In the genomic region with DNA sequence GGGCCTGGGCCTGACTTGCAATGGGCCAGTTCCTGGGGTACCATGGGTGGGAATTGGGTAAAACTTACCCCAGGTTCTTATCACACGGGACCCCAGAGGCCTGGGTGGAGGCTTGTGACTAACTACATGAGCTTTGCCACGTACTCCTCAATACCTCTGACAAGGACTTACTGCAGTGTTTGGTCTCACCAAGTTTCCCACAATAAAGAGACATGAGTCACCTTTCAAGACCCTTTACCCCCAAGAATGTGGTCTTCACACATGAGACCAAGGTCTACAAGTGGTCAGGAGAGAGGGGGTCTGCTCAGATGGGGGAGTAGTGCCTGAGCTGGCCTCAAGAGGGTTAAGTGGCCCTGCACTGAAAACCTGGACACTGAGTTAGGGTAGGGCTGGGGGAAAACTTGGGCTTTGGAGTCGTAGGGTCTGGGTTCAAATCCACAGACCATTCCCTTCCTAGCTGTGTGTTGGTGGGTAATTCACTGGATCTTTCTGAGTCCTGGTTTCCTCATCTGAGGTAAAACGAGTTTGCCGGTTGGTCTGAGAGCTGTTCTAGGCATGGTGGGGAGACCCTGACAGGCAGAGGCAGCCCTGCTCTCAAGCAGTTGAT, we compare ENCODE assay signal across 18 cellular contexts. TPM values are rescaled to one million over a fixed set of nuclear protein-coding genes. Genes with fewer than 3 reads are reported as not detected.
DNase-seq lines count a peak whose midpoint lies in the region; ATAC-seq, FAIRE-seq and TF ChIP-seq lines count a peak whose summit lies in the region.
"Had no signal": no experiment of that assay in that cellular context is flagged by ENCODE, and none has a peak within 500 bp of the region (broad histone marks: within the 10 kb centered on the region; RNA-seq: fewer than 3 reads in every experiment).

No MANE protein-coding gene starts in this region.

- H3K4me3 ChIP-seq in CD8-positive, alpha-beta memory T cell (ENCODE audit: low read length): no peak overlapping the region
- no peak overlapping the region for H3K4me3 ChIP-seq in astrocyte (ENCODE audit: insufficient read depth, low read depth, low read length)
- H3K4me3 ChIP-seq in trophoblast cell (ENCODE audit: low read depth, low read length): no peak overlapping the region
- H3K4me3 ChIP-seq: SJCRH30 had no signal

- CTCF ChIA-PET in CD8-positive, alpha-beta memory T cell (lab: Charles Lee): interaction anchor here (1.5 to 1.9 kb wide), 2 partner anchors 14 to 15 kb away, joined by 4 read pairs; no protein-coding TSS in a partner anchor

- H3K4me1 ChIP-seq in CD8-positive, alpha-beta memory T cell (ENCODE audit: insufficient read depth, low read length): no peaks in the 10 kb centered on the region
- H3K4me1 ChIP-seq in H9 (ENCODE audit: insufficient read depth, low read length) (no peaks in the 10 kb centered on the region), astrocyte (ENCODE audit: insufficient read depth, low read length) (no peaks in the 10 kb centered on the region), trophoblast cell (ENCODE audit: control insufficient read depth in 1 of 2, insufficient read depth in 2 of 2, low read length in 2 of 2) (peaks cover 17 to 20% of the 10 kb centered on the region in 2 experiments)

- H3K23me2 ChIP-seq in H9 (ENCODE audit: insufficient read length, low read depth, low read length, poor library complexity, severe bottlenecking): no peaks in the 10 kb centered on the region

- H3K18ac ChIP-seq in H9 (ENCODE audit: insufficient read length, low read depth, low read length) (no peak overlapping the region), trophoblast cell (ENCODE audit: low read length) (no peak overlapping the region)

- FAIRE-seq in astrocyte (lab: Jason Lieb, UNC): no peak

- no peaks in the 10 kb centered on the region for H3K27me3 ChIP-seq in CD8-positive, alpha-beta memory T cell (ENCODE audit: insufficient read depth, low read length, poor library complexity, severe bottlenecking)
- no peaks in the 10 kb centered on the region for H3K27me3 ChIP-seq in H9 (ENCODE audit: insufficient read depth, low read length)
- peaks cover 4% of the 10 kb centered on the region for H3K27me3 ChIP-seq in astrocyte (ENCODE audit: insufficient read depth, low read length)
- no peaks in the 10 kb centered on the region for H3K27me3 ChIP-seq in trophoblast cell (ENCODE audit: insufficient read depth, low read length)

- peaks cover 0 to 8% (median 0%) of the 10 kb centered on the region in 3 donors for H3K4me1 Mint-ChIP-seq in CD8-positive, alpha-beta memory T cell
- H3K4me1 Mint-ChIP-seq in H9 (peaks cover 3 to 6% of the 10 kb centered on the region in 2 experiments), astrocyte (ENCODE audit: low read depth, unreplicated experiment) (peaks cover 16% of the 10 kb centered on the region)
- H3K4me1 Mint-ChIP-seq in stimulated activated effector memory CD8-positive, alpha-beta T cell treated with anti-CD3 and anti-CD28 coated beads, Interleukin-12 subunit alpha, Interleukin-12 subunit beta, amount 100 ng/mL, for 72 hours: peaks cover 42% of the 10 kb centered on the region

- H3K79me2 ChIP-seq in H9 (ENCODE audit: insufficient read depth, low read length) (no peaks in the 10 kb centered on the region), astrocyte (ENCODE audit: insufficient read depth, low read length) (no peaks in the 10 kb centered on the region), trophoblast cell (ENCODE audit: control insufficient read depth, insufficient read depth, low read length, poor library complexity) (no peaks in the 10 kb centered on the region)

- no peak overlapping the region for H3K14ac ChIP-seq in H9 (ENCODE audit: insufficient read depth, low read length)
- no peak overlapping the region for H3K14ac ChIP-seq in trophoblast cell (ENCODE audit: low read length)

- TF ChIP-seq CTCF in H9 (conservative IDR thresholded peaks at IDR 0.05) (no peak), astrocyte (IDR thresholded peaks at IDR 0.05; ENCODE audit: insufficient read depth, low read depth, low read length) (no peak)

- no peaks in the 10 kb centered on the region for H3K9me3 ChIP-seq in CD8-positive, alpha-beta memory T cell (ENCODE audit: low read length)
- H3K9me3 ChIP-seq in H9 (ENCODE audit: control insufficient read depth, low read depth, low read length): no peaks in the 10 kb centered on the region
- H3K9me3 ChIP-seq in astrocyte (ENCODE audit: insufficient read depth, low read depth, low read length): no peaks in the 10 kb centered on the region
- no peaks in the 10 kb centered on the region for H3K9me3 ChIP-seq in trophoblast cell (ENCODE audit: insufficient read depth, low read depth, low read length)
- H3K9me3 ChIP-seq: SJCRH30 had no signal

- H4K91ac ChIP-seq in H9 (ENCODE audit: insufficient read length, low read depth, low read length) (no peak overlapping the region), trophoblast cell (ENCODE audit: low read depth, low read length) (no peak overlapping the region)

- DNase-seq in CD8-positive, alpha-beta memory T cell: no peak
- no peak for DNase-seq in H9
- DNase-seq in astrocyte (ENCODE audit: low read depth): peak; percentile 52
- DNase-seq in stimulated activated effector memory CD8-positive, alpha-beta T cell treated with anti-CD3 and anti-CD28 coated beads, Interleukin-12 subunit alpha, Interleukin-12 subunit beta, amount 100 ng/mL, for 72 hours (ENCODE audit: low spot score in 2 of 2): no peak
- DNase-seq in trophoblast cell: no peak
- DNase-seq: ACHN, C1 segment of cervical spinal cord, DMS79 treated with DMSO at 0.1 percent for 48 hours, HCEC 1CT, Kasumi-1, NCI-H1092 treated with DMSO at 0.1 percent for 48 hours, NCI-H146, NCI-H2029 treated with DMSO at 0.1 percent for 48 hours, NCI-H2171, NCI-H526, SJCRH30 had no signal

- H2BK15ac ChIP-seq in H9 (ENCODE audit: low read depth, low read length): no peak overlapping the region; the same call in 1 of the 2 replicates

- H3K79me1 ChIP-seq in H9 (ENCODE audit: insufficient read depth, low read depth, low read length, poor library complexity, severe bottlenecking) (no peaks in the 10 kb centered on the region), trophoblast cell (ENCODE audit: low read length) (no peaks in the 10 kb centered on the region)

- H3K27ac ChIP-seq in CD8-positive, alpha-beta memory T cell (ENCODE audit: low read depth, low read length): no peak overlapping the region
- H3K27ac ChIP-seq in H9 (ENCODE audit: insufficient read length, low read depth, low read length) (no peak overlapping the region), astrocyte (ENCODE audit: low read depth, low read length) (no peak overlapping the region), trophoblast cell (ENCODE audit: low read depth, low read length) (no peak overlapping the region)
- H3K27ac ChIP-seq: SJCRH30 had no signal

- H3K27ac Mint-ChIP-seq in CD8-positive, alpha-beta memory T cell: peak overlapping the region in 6 of 8 donors; percentile 36 to 92 (median 64)
- H3K27ac Mint-ChIP-seq in H9 (no peak overlapping the region), astrocyte (ENCODE audit: unreplicated experiment) (no peak overlapping the region)
- peak overlapping the region; percentile 91 for H3K27ac Mint-ChIP-seq in stimulated activated effector memory CD8-positive, alpha-beta T cell treated with anti-CD3 and anti-CD28 coated beads, Interleukin-12 subunit alpha, Interleukin-12 subunit beta, amount 100 ng/mL, for 72 hours

- H3K36me3 Mint-ChIP-seq in CD8-positive, alpha-beta memory T cell: no peaks in the 10 kb centered on the region
- H3K36me3 Mint-ChIP-seq in H9 (ENCODE audit: insufficient read depth in 1 of 3, low read depth in 3 of 3): no peaks in the 10 kb centered on the region
- no peaks in the 10 kb centered on the region for H3K36me3 Mint-ChIP-seq in astrocyte (ENCODE audit: low read depth, unreplicated experiment)
- peaks cover 58% of the 10 kb centered on the region for H3K36me3 Mint-ChIP-seq in stimulated activated effector memory CD8-positive, alpha-beta T cell treated with anti-CD3 and anti-CD28 coated beads, Interleukin-12 subunit alpha, Interleukin-12 subunit beta, amount 100 ng/mL, for 72 hours

- no peak overlapping the region for H4K5ac ChIP-seq in H9 (ENCODE audit: insufficient read length, low read depth, low read length)

- H3K4me3 Mint-ChIP-seq in CD8-positive, alpha-beta memory T cell: peak overlapping the region in 2 of 7 donors; percentile 37 to 54
- no peak overlapping the region for H3K4me3 Mint-ChIP-seq in H9
- H3K4me3 Mint-ChIP-seq in astrocyte (ENCODE audit: unreplicated experiment): no peak overlapping the region
- H3K4me3 Mint-ChIP-seq in stimulated activated effector memory CD8-positive, alpha-beta T cell treated with anti-CD3 and anti-CD28 coated beads, Interleukin-12 subunit alpha, Interleukin-12 subunit beta, amount 100 ng/mL, for 72 hours: peak overlapping the region; percentile 76

- no peak overlapping the region for H2BK120ac ChIP-seq in H9 (ENCODE audit: low read depth, low read length, poor library complexity, severe bottlenecking)
- H2BK120ac ChIP-seq in trophoblast cell (ENCODE audit: insufficient read depth, low read length, poor library complexity): no peak overlapping the region

- H2AK5ac ChIP-seq in H9 (ENCODE audit: insufficient read length, low read length) (peak overlapping the region; percentile 92), trophoblast cell (ENCODE audit: low read length) (no peak overlapping the region)

- no peak overlapping the region for H4K12ac ChIP-seq in trophoblast cell (ENCODE audit: low read depth, low read length)

- H3K23ac ChIP-seq in H9 (ENCODE audit: insufficient read length, low read depth, low read length) (no peak overlapping the region), trophoblast cell (ENCODE audit: low read length) (no peak overlapping the region)

- H3K4me2 ChIP-seq in H9 (ENCODE audit: insufficient read depth, insufficient read length, low read length) (no peak overlapping the region), astrocyte (ENCODE audit: low read length) (no peak overlapping the region), trophoblast cell (ENCODE audit: low read length) (no peak overlapping the region)

- peak; percentile 63 for ATAC-seq in stimulated activated effector memory CD8-positive, alpha-beta T cell treated with anti-CD3 and anti-CD28 coated beads, Interleukin-12 subunit alpha, Interleukin-12 subunit beta, amount 100 ng/mL, for 72 hours
- ATAC-seq in GM21447 (IDR thresholded peaks at IDR 0.05; ENCODE audit: unreplicated experiment) (no peak), HG03457 (IDR thresholded peaks at IDR 0.05; ENCODE audit: unreplicated experiment) (no peak)

- H4K8ac ChIP-seq in H9 (replicated peaks; ENCODE audit: insufficient read length, low read depth, low read length): no peak overlapping the region
- H4K8ac ChIP-seq in trophoblast cell (ENCODE audit: low read depth, low read length): no peak overlapping the region

- no peak overlapping the region for H2BK12ac ChIP-seq in H9 (ENCODE audit: insufficient read length, low read depth, low read length)
- no peak overlapping the region for H2BK12ac ChIP-seq in trophoblast cell (ENCODE audit: low read length)

- H2AFZ ChIP-seq in H9 (ENCODE audit: low read length) (no peak overlapping the region), astrocyte (ENCODE audit: low read depth, low read length) (no peak overlapping the region), trophoblast cell (ENCODE audit: insufficient read depth, low read length, poor library complexity) (no peak overlapping the region)

- POLR2A ChIA-PET in CD8-positive, alpha-beta memory T cell (lab: Charles Lee): no interaction called here

- H2BK5ac ChIP-seq in H9 (ENCODE audit: insufficient read length, low read length) (no peak overlapping the region), trophoblast cell (ENCODE audit: low read depth, low read length, poor library complexity) (no peak overlapping the region)

- no peaks in the 10 kb centered on the region for H3K36me3 ChIP-seq in CD8-positive, alpha-beta memory T cell (ENCODE audit: insufficient read depth, low read length)
- H3K36me3 ChIP-seq in astrocyte (ENCODE audit: insufficient read depth, low read length): no peaks in the 10 kb centered on the region
- no peaks in the 10 kb centered on the region for H3K36me3 ChIP-seq in trophoblast cell (ENCODE audit: control insufficient read depth in 1 of 2, insufficient read depth in 2 of 2, low read length in 2 of 2)
- H3K36me3 ChIP-seq: SJCRH30 had no signal

- H3K4ac ChIP-seq in H9 (ENCODE audit: low read depth, low read length): no peak overlapping the region
- no peak overlapping the region for H3K4ac ChIP-seq in trophoblast cell (ENCODE audit: low read depth, low read length)

- no peaks in the 10 kb centered on the region for H3K9me3 Mint-ChIP-seq in CD8-positive, alpha-beta memory T cell
- H3K9me3 Mint-ChIP-seq in H9 (no peaks in the 10 kb centered on the region), astrocyte (ENCODE audit: unreplicated experiment) (no peaks in the 10 kb centered on the region)
- no peaks in the 10 kb centered on the region for H3K9me3 Mint-ChIP-seq in stimulated activated effector memory CD8-positive, alpha-beta T cell treated with anti-CD3 and anti-CD28 coated beads, Interleukin-12 subunit alpha, Interleukin-12 subunit beta, amount 100 ng/mL, for 72 hours

- no peak overlapping the region for H3K56ac ChIP-seq in H9 (ENCODE audit: insufficient read length, low read depth, low read length)

- H3K9ac ChIP-seq in H9 (ENCODE audit: extremely low read depth, insufficient read length, low read length) (no peak overlapping the region), astrocyte (ENCODE audit: low read length) (no peak overlapping the region), trophoblast cell (ENCODE audit: low read length) (no peak overlapping the region)

- H2BK20ac ChIP-seq in H9 (ENCODE audit: low read depth, low read length, poor library complexity, severe bottlenecking): no peak overlapping the region

- no peak overlapping the region for H3T11ph ChIP-seq in H9 (ENCODE audit: low read length)

- H4K20me1 ChIP-seq in H9 (ENCODE audit: control insufficient read depth, insufficient read depth, insufficient read length) (no peaks in the 10 kb centered on the region), astrocyte (ENCODE audit: insufficient read depth, low read length) (no peaks in the 10 kb centered on the region)

- H3K27me3 Mint-ChIP-seq in CD8-positive, alpha-beta memory T cell: peaks cover 4 to 5% of the 10 kb centered on the region in 2 donors
- H3K27me3 Mint-ChIP-seq in H9 (ENCODE audit: low read depth) (peaks cover 9% of the 10 kb centered on the region), astrocyte (ENCODE audit: low read depth, unreplicated experiment) (peaks cover 31% of the 10 kb centered on the region)

- WGBS in H9 (ENCODE audit: extremely low coverage, insufficient read length, low lambda C conversion rate): no CpG with 5 or more reads among the region's 5 CpGs
- WGBS in trophoblast cell (ENCODE audit: extremely low coverage, insufficient coverage, insufficient read length): no CpG with 5 or more reads among the region's 5 CpGs

RNA-seq across cellular contexts. Expression of a gene that starts 2.0 kb away (rescaled TPM):
- 1 to 10 TPM; 7.7 to 9.0 TPM for total RNA-seq in CD8-positive, alpha-beta memory T cell
- polyA plus RNA-seq in CD8-positive, alpha-beta memory T cell: 953 TPM
- total RNA-seq in H9 (2021): not detected in 2 replicates
- total RNA-seq in astrocyte: not detected in 2 replicates
- polyA plus RNA-seq in trophoblast cell (2013): 0.75 and 0.90 TPM in 2 replicates
- total RNA-seq: SJCRH30 had no signal

RNA-seq across cellular contexts. Expression of a gene that starts 24.1 kb away (rescaled TPM):
- not detected for total RNA-seq in CD8-positive, alpha-beta memory T cell
- polyA plus RNA-seq in CD8-positive, alpha-beta memory T cell: not detected
- total RNA-seq in H9 (2021) (not detected in 2 replicates), astrocyte (not detected in 2 replicates)
- 0.14 and 0.15 TPM in 2 replicates for polyA plus RNA-seq in trophoblast cell (2013)
- total RNA-seq: SJCRH30 had no signal

Comparison
In these comparisons a context has a peak if more than half of its experiments do, and no peak if none do; other contexts are left out.
1. H3K27ac Mint-ChIP-seq: peak in CD8-positive, alpha-beta memory T cell (6 of 8) and stimulated activated effector memory CD8-positive, alpha-beta T cell treated with anti-CD3 and anti-CD28 coated beads, Interleukin-12 subunit alpha, Interleukin-12 subunit beta, amount 100 ng/mL, for 72 hours (single experiment); none in H9 (0 of 3) and astrocyte (single experiment).